Comparison of ENCODE assay signal across 21 cellular contexts in genomic region chr3:154364849-154365248, GRCh38.
"Had no signal": no experiment of that assay in that cellular context is flagged by ENCODE, and none has a peak within 500 bp of the region (broad histone marks: within the 10 kb centered on the region; RNA-seq: fewer than 3 reads in every experiment).

No MANE protein-coding gene starts in this region.

- H3K4me3 ChIP-seq: colonic mucosa, esophagus muscularis mucosa, psoas muscle, spleen, testis, tibial nerve, upper lobe of right lung, vagina had no signal

- DNase-seq: colonic mucosa; effector CD4-positive, alpha-beta T cell; endodermal cell; kidney; left colon; naive thymus-derived CD4-positive, alpha-beta T cell; nephron progenitor cell; psoas muscle; spleen; stimulated activated CD4-positive, alpha-beta T cell treated with anti-CD3 and anti-CD28 coated beads, Interleukin-15, amount 100 ng/mL, for 24 hours; stimulated activated CD4-positive, alpha-beta T cell treated with anti-CD3 and anti-CD28 coated beads, Interleukin-1b, Interleukin-23, amount 100 ng/mL, for 48 hours; stimulated activated CD4-positive, alpha-beta T cell treated with anti-CD3 and anti-CD28 coated beads, Interleukin-4, amount 100 ng/mL, for 24 hours; stimulated activated naive B cell treated with anti-CD40 and anti-IgM and Interleukin-4, amounts not matched to agents 10 μg/mL and 1 μg/mL and 100 μg/mL, for 72 hours; stimulated activated naive CD8-positive, alpha-beta T cell treated with anti-CD3 and anti-CD28 coated beads, Interleukin-15, amount 100 ng/mL, for 72 hours; testis; upper lobe of right lung had no signal

- H3K36me3 ChIP-seq: colonic mucosa, esophagus muscularis mucosa, neutrophil, spleen, tibial nerve, upper lobe of right lung, vagina had no signal

- H3K9me3 ChIP-seq: colonic mucosa, neutrophil, psoas muscle, testis, upper lobe of right lung, vagina had no signal

- H3K27me3 ChIP-seq: colonic mucosa, esophagus muscularis mucosa, neutrophil, spleen, testis, tibial nerve, upper lobe of right lung, vagina had no signal

- H3K4me1 ChIP-seq: colonic mucosa, esophagus muscularis mucosa, psoas muscle, spleen, testis, tibial nerve, upper lobe of right lung, vagina had no signal

- H3K27ac ChIP-seq: colonic mucosa, esophagus muscularis mucosa, neutrophil, psoas muscle, spleen, testis, tibial nerve, upper lobe of right lung, vagina had no signal

- ATAC-seq: left colon; naive thymus-derived CD4-positive, alpha-beta T cell; psoas muscle; sciatic nerve; stimulated activated naive B cell treated with anti-CD40 and anti-IgM and Interleukin-4, amounts not matched to agents 10 μg/mL and 1 μg/mL and 100 μg/mL, for 72 hours; stimulated activated naive CD8-positive, alpha-beta T cell treated with anti-CD3 and anti-CD28 coated beads, Interleukin-15, amount 100 ng/mL, for 72 hours; upper lobe of right lung had no signal
